ENCODE assay signal across 17 cellular contexts in genomic region chr11:22702022-22702421, GRCh38. TPM values are rescaled to one million over a fixed set of nuclear protein-coding genes. Genes with fewer than 3 reads are reported as not detected.
DNase-seq lines count a peak whose midpoint lies in the region; ATAC-seq and TF ChIP-seq lines count a peak whose summit lies in the region.
"Had no signal": no experiment of that assay in that cellular context is flagged by ENCODE, and none has a peak within 500 bp of the region (broad histone marks: within the 10 kb centered on the region; RNA-seq: fewer than 3 reads in every experiment).

No MANE protein-coding gene starts in this region.

- H3K4me3 Mint-ChIP-seq in activated naive CD8-positive, alpha-beta T cell treated with anti-CD3 and anti-CD28 coated beads for 36 hours: peak overlapping the region; percentile 3
- H3K4me3 Mint-ChIP-seq in activated naive CD8-positive, alpha-beta T cell treated with anti-CD3 and anti-CD28 coated beads, Interleukin-2, amount 50 U/mL, for 24 hours: no peak overlapping the region
- H3K4me3 Mint-ChIP-seq in nephron (no peak overlapping the region), type B pancreatic cell (no peak overlapping the region)

- no peak for DNase-seq in activated naive CD8-positive, alpha-beta T cell treated with anti-CD3 and anti-CD28 coated beads for 36 hours
- no peak for DNase-seq in activated naive CD8-positive, alpha-beta T cell treated with anti-CD3 and anti-CD28 coated beads, Interleukin-2, amount 50 U/mL, for 24 hours
- DNase-seq in colonic mucosa: no peak
- no peak for DNase-seq in type B pancreatic cell (ENCODE audit: extremely low spot score, unreplicated experiment)
- no peak for DNase-seq in Right ventricle myocardium superior
- no peak for DNase-seq in globus pallidus (ENCODE audit: low spot score)
- DNase-seq: DMS79, GM23248, KG1, MG63, NCI-H1092 treated with DMSO at 0.1 percent for 48 hours, NCI-H1694, NCI-H774, PC-9 had no signal

- peaks cover 24% of the 10 kb centered on the region for H3K4me1 Mint-ChIP-seq in activated naive CD8-positive, alpha-beta T cell treated with anti-CD3 and anti-CD28 coated beads for 36 hours
- peaks cover 19% of the 10 kb centered on the region for H3K4me1 Mint-ChIP-seq in activated naive CD8-positive, alpha-beta T cell treated with anti-CD3 and anti-CD28 coated beads, Interleukin-2, amount 50 U/mL, for 24 hours
- H3K4me1 Mint-ChIP-seq in nephron (peaks cover 20% of the 10 kb centered on the region), type B pancreatic cell (ENCODE audit: unreplicated experiment) (peaks cover 19% of the 10 kb centered on the region)

- no peaks in the 10 kb centered on the region for H3K36me3 Mint-ChIP-seq in activated naive CD8-positive, alpha-beta T cell treated with anti-CD3 and anti-CD28 coated beads for 36 hours
- H3K36me3 Mint-ChIP-seq in activated naive CD8-positive, alpha-beta T cell treated with anti-CD3 and anti-CD28 coated beads, Interleukin-2, amount 50 U/mL, for 24 hours (ENCODE audit: low read depth): no peaks in the 10 kb centered on the region
- peaks cover 12% of the 10 kb centered on the region for H3K36me3 Mint-ChIP-seq in nephron (ENCODE audit: low read depth)
- H3K36me3 Mint-ChIP-seq in type B pancreatic cell: peaks cover 5% of the 10 kb centered on the region

- no peaks in the 10 kb centered on the region for H3K9me3 ChIP-seq in colonic mucosa
- H3K9me3 ChIP-seq: MG63 had no signal

- no peak for TF ChIP-seq CTCF in colonic mucosa (IDR thresholded peaks at IDR 0.05)
- TF ChIP-seq CTCF in nephron (IDR thresholded peaks at IDR 0.05; ENCODE audit: unreplicated experiment in 3 of 3): no peak
- TF ChIP-seq CTCF in type B pancreatic cell (conservative IDR thresholded peaks at IDR 0.05): no peak

- H3K9me3 Mint-ChIP-seq in activated naive CD8-positive, alpha-beta T cell treated with anti-CD3 and anti-CD28 coated beads for 36 hours: no peaks in the 10 kb centered on the region
- no peaks in the 10 kb centered on the region for H3K9me3 Mint-ChIP-seq in activated naive CD8-positive, alpha-beta T cell treated with anti-CD3 and anti-CD28 coated beads, Interleukin-2, amount 50 U/mL, for 24 hours
- H3K9me3 Mint-ChIP-seq in nephron (no peaks in the 10 kb centered on the region), type B pancreatic cell (no peaks in the 10 kb centered on the region)

- H3K9ac ChIP-seq in colonic mucosa (ENCODE audit: low read depth in 2 of 2, low read length in 2 of 2): no peak overlapping the region
- H3K9ac ChIP-seq: GM23248 had no signal

- H3K27me3 ChIP-seq in colonic mucosa: no peaks in the 10 kb centered on the region
- H3K27me3 ChIP-seq: MG63 had no signal

- H3K27ac Mint-ChIP-seq in activated naive CD8-positive, alpha-beta T cell treated with anti-CD3 and anti-CD28 coated beads for 36 hours: peak overlapping the region; percentile 60
- H3K27ac Mint-ChIP-seq in activated naive CD8-positive, alpha-beta T cell treated with anti-CD3 and anti-CD28 coated beads, Interleukin-2, amount 50 U/mL, for 24 hours: no peak overlapping the region
- H3K27ac Mint-ChIP-seq in nephron (peak overlapping the region; percentile 15 to 90 (median 59)), type B pancreatic cell (peak overlapping the region; percentile 63)

- peak overlapping the region; percentile 34 for H3K27ac ChIP-seq in colonic mucosa
- H3K27ac ChIP-seq: C4-2B, GM23248, PC-9 had no signal

- no peak for ATAC-seq in activated naive CD8-positive, alpha-beta T cell treated with anti-CD3 and anti-CD28 coated beads, Interleukin-2, amount 50 U/mL, for 24 hours
- no peak for ATAC-seq in HG03025 (IDR thresholded peaks at IDR 0.05; ENCODE audit: low FRiP score, unreplicated experiment)
- ATAC-seq in Right ventricle myocardium superior (ENCODE audit: poor library complexity): no peak

- intact Hi-C loops in colonic mucosa (cut with DNase I): no loop called here
- intact Hi-C loops in Right ventricle myocardium superior (cut with DNase I): no loop called here

- no peaks in the 10 kb centered on the region for H3K4me1 ChIP-seq in colonic mucosa

- H3K36me3 ChIP-seq in colonic mucosa: no peaks in the 10 kb centered on the region
- H3K36me3 ChIP-seq: MG63 had no signal

- no peaks in the 10 kb centered on the region for H3K27me3 Mint-ChIP-seq in activated naive CD8-positive, alpha-beta T cell treated with anti-CD3 and anti-CD28 coated beads for 36 hours
- H3K27me3 Mint-ChIP-seq in activated naive CD8-positive, alpha-beta T cell treated with anti-CD3 and anti-CD28 coated beads, Interleukin-2, amount 50 U/mL, for 24 hours: peaks cover 3% of the 10 kb centered on the region
- H3K27me3 Mint-ChIP-seq in nephron (ENCODE audit: low read depth): no peaks in the 10 kb centered on the region
- no peaks in the 10 kb centered on the region for H3K27me3 Mint-ChIP-seq in type B pancreatic cell

- no peak overlapping the region for H3K4me3 ChIP-seq in colonic mucosa
- H3K4me3 ChIP-seq: GM23248, MG63, PC-9 had no signal

RNA-seq across cellular contexts. Expression of gene GAS2, which starts 35.6 kb away (rescaled TPM):
- total RNA-seq in activated naive CD8-positive, alpha-beta T cell treated with anti-CD3 and anti-CD28 coated beads for 36 hours: 1 to 10 TPM; 1.9 to 2.4 TPM
- 1 to 10 TPM; 1.6 to 2.3 TPM for total RNA-seq in colonic mucosa
- 8.9 and 15.6 TPM in 2 replicates for total RNA-seq in type B pancreatic cell (ENCODE audit: low replicate concordance)
- total RNA-seq in Right ventricle myocardium superior: 9.7 TPM
